Comparison of ENCODE assay signal across 14 cellular contexts in the genomic region with DNA sequence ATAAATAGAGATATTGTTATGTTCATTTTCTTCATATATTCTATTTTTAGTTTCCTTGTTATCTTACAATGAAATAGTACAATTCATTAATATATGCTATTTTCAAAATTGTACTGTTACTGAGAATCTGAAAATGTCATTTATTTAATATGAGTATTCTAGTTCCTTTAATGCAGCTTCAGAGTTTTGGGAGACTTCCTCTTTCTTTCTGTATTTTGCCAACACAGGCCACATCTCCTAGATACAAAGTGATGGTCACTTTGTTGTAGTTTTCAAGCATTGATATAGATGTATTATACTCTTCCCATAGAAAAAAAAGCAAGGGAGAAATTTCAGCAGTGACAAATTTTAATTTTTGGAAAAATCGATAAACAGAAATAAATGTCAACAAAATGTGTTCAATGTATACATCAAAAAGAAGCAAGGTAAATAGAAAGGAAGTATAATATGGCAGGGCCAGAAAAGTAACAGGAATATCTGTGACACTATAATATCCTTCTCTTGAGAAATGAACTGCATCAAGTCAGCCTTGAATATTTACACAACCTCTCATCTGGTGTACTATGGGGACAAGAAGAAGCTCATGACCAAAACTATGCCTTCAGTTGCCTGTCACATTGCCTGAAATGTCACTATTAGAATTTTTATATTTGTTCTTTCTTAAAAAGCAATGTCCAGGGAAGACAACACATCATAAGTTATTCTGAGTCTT.
DNase-seq lines count a peak whose midpoint lies in the region; ATAC-seq lines count a peak whose summit lies in the region.
"Had no signal": no experiment of that assay in that cellular context is flagged by ENCODE, and none has a peak within 500 bp of the region (broad histone marks: within the 10 kb centered on the region; RNA-seq: fewer than 3 reads in every experiment).

No MANE protein-coding gene starts in this region.

- no peaks in the 10 kb centered on the region for H3K9me3 Mint-ChIP-seq in stimulated activated memory B cell treated with anti-CD40 and anti-IgM and Interleukin-4, amounts not matched to agents 10 μg/mL and 1 μg/mL and 100 μg/mL, for 72 hours
- H3K9me3 Mint-ChIP-seq: activated CD4-positive, alpha-beta memory T cell treated with anti-CD3 and anti-CD28 coated beads for 36 hours; endodermal cell had no signal

- peak; percentile 19 for DNase-seq in SIG-M5 treated with dmso at 0.1 percent for 504 hours (lab: John Stamatoyannopoulos, UW; ENCODE audit: unreplicated experiment)
- no peak for DNase-seq in SIG-M5 (lab: John Stamatoyannopoulos, UW)
- DNase-seq in ACHN = no peak
- DNase-seq in dedifferentiated amniotic fluid mesenchymal stem cell (ENCODE audit: extremely low spot score) = no peak
- no peak for DNase-seq in right cardiac atrium
- DNase-seq: activated CD4-positive, alpha-beta memory T cell treated with anti-CD3 and anti-CD28 coated beads for 36 hours; DMS79 treated with DMSO at 0.1 percent for 48 hours; endodermal cell; NCI-H510A; sigmoid colon; SW 1271 had no signal

- H3K27ac Mint-ChIP-seq in stimulated activated memory B cell treated with anti-CD40 and anti-IgM and Interleukin-4, amounts not matched to agents 10 μg/mL and 1 μg/mL and 100 μg/mL, for 72 hours = peak overlapping the region; percentile 59
- H3K27ac Mint-ChIP-seq: activated CD4-positive, alpha-beta memory T cell treated with anti-CD3 and anti-CD28 coated beads for 36 hours; endodermal cell had no signal

- no peak overlapping the region for H3K4me3 Mint-ChIP-seq in stimulated activated memory B cell treated with anti-CD40 and anti-IgM and Interleukin-4, amounts not matched to agents 10 μg/mL and 1 μg/mL and 100 μg/mL, for 72 hours
- H3K4me3 Mint-ChIP-seq: activated CD4-positive, alpha-beta memory T cell treated with anti-CD3 and anti-CD28 coated beads for 36 hours; endodermal cell had no signal

- no peaks in the 10 kb centered on the region for H3K27me3 ChIP-seq in right cardiac atrium (ENCODE audit: control insufficient read depth, insufficient read depth)
- H3K27me3 ChIP-seq: sigmoid colon had no signal

- H3K27me3 Mint-ChIP-seq in stimulated activated memory B cell treated with anti-CD40 and anti-IgM and Interleukin-4, amounts not matched to agents 10 μg/mL and 1 μg/mL and 100 μg/mL, for 72 hours = no peaks in the 10 kb centered on the region
- H3K27me3 Mint-ChIP-seq: activated CD4-positive, alpha-beta memory T cell treated with anti-CD3 and anti-CD28 coated beads for 36 hours had no signal

- in situ Hi-C loops in ACHN (cut with HindIII; ENCODE audit: low pct_ligation_motif_present, low pct_unique_long_range_greater_than_20kb, low sequenced_read_pairs) = no loop called here

- no peaks in the 10 kb centered on the region for H3K36me3 Mint-ChIP-seq in stimulated activated memory B cell treated with anti-CD40 and anti-IgM and Interleukin-4, amounts not matched to agents 10 μg/mL and 1 μg/mL and 100 μg/mL, for 72 hours
- H3K36me3 Mint-ChIP-seq: activated CD4-positive, alpha-beta memory T cell treated with anti-CD3 and anti-CD28 coated beads for 36 hours had no signal

- H3K4me3 ChIP-seq in right cardiac atrium (ENCODE audit: low read length) = no peak overlapping the region
- H3K4me3 ChIP-seq: sigmoid colon had no signal

- H3K27ac ChIP-seq in right cardiac atrium (ENCODE audit: low read length) = no peak overlapping the region
- H3K27ac ChIP-seq: sigmoid colon had no signal

- intact Hi-C loops in right cardiac atrium (cut with DNase I) = no loop called here

- no peaks in the 10 kb centered on the region for H3K4me1 ChIP-seq in right cardiac atrium (ENCODE audit: control insufficient read depth, insufficient read depth, low read length)
- H3K4me1 ChIP-seq: sigmoid colon had no signal

- 98% methylated on average over 1 of the region's 1 CpG for WGBS in right cardiac atrium

- no peaks in the 10 kb centered on the region for H3K9me3 ChIP-seq in right cardiac atrium (ENCODE audit: control insufficient read depth, low read length)
- H3K9me3 ChIP-seq: sigmoid colon had no signal

- ATAC-seq in HG02870 (IDR thresholded peaks at IDR 0.05; ENCODE audit: unreplicated experiment) (peak; percentile 33), HG03558 (IDR thresholded peaks at IDR 0.05; ENCODE audit: extremely low read depth, unreplicated experiment) (peak; percentile 15), right cardiac atrium (no peak)
- peak; percentile 54 for ATAC-seq in stimulated activated memory B cell treated with anti-CD40 and anti-IgM and Interleukin-4, amounts not matched to agents 10 μg/mL and 1 μg/mL and 100 μg/mL, for 72 hours

- peaks cover 25% of the 10 kb centered on the region for H3K4me1 Mint-ChIP-seq in stimulated activated memory B cell treated with anti-CD40 and anti-IgM and Interleukin-4, amounts not matched to agents 10 μg/mL and 1 μg/mL and 100 μg/mL, for 72 hours

Comparison
In these comparisons a context has a peak if more than half of its experiments do, and no peak if none do; other contexts are left out.
1. ATAC-seq: peak in HG02870 (single experiment), HG03558 (single experiment) and stimulated activated memory B cell treated with anti-CD40 and anti-IgM and Interleukin-4, amounts not matched to agents 10 μg/mL and 1 μg/mL and 100 μg/mL, for 72 hours (single experiment); none in right cardiac atrium (0 of 2).